Comparison of ENCODE assay signal across 10 cellular contexts in the genomic region with DNA sequence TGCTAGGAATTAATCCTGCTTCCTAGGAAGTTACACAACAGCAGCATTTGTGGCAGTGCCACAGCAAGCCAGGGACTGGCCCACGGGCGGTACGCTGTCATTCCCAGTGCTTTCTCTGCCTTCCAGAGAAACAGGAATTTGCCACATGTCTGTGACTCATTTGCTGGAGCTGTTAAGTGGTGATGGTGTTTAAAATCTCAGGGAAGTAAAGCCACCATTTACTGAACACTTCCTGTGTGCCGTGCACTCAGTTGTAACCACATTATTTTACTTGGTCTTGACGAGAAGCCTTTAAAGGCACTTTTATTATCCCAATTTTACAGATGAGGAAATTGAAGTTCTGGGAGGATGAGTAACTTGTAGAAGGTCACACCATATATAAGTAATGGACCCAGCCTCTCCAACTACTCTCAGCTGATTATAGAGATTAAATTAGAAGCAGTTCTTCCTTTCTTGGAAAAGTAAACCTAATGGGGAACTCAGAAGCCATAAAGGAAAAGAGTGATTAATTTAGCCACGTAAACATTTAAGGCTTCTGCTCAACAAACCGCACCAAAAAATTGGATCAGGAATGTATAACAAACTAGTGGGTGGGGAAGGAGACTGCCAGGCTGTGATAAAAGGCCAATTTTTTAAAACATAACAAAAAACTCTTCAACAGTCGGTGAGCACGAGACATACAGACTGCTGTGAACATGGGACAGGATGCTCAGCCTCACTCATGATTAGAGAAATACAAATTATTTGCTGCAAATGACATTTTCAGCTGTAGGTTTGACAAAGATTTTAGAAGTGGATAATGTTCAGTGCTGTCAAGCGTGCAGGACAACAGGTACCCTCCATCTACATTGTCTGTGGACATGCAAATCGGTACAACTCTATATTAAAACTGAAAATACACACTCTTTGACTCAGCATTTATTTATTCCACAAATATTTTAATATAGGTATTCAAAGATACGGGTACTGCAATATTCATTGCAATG.
DNase-seq lines count a peak whose midpoint lies in the region; ATAC-seq and TF ChIP-seq lines count a peak whose summit lies in the region.
"Had no signal": no experiment of that assay in that cellular context is flagged by ENCODE, and none has a peak within 500 bp of the region (broad histone marks: within the 10 kb centered on the region; RNA-seq: fewer than 3 reads in every experiment).

No MANE protein-coding gene starts in this region.

- no peak for TF ChIP-seq EP300 in sigmoid colon (IDR thresholded peaks at IDR 0.05)

- TF ChIP-seq CTCF in brain microvascular endothelial cell (IDR thresholded peaks at IDR 0.05; ENCODE audit: low read depth, low read length, missing control alignments), result no peak
- no peak for TF ChIP-seq CTCF in sigmoid colon (IDR thresholded peaks at IDR 0.05)
- no peak for TF ChIP-seq CTCF in CD4-positive, alpha-beta T cell (IDR thresholded peaks at IDR 0.05)

- peak overlapping the region in 1 of 2 experiments; percentile 84 for H3K4ac ChIP-seq in mesenchymal stem cell (ENCODE audit: low read depth in 1 of 2, low read length in 2 of 2)

- no peaks in the 10 kb centered on the region for H3K4me1 ChIP-seq in mesenchymal stem cell (ENCODE audit: control insufficient read depth, insufficient read depth, low read depth, low read length)
- H3K4me1 ChIP-seq in sigmoid colon, result peaks cover 0 to 8% (median 0%) of the 10 kb centered on the region in 4 donors

- H4K8ac ChIP-seq in mesenchymal stem cell (ENCODE audit: low read length), result no peak overlapping the region

- no peak for ATAC-seq in CD4-positive, alpha-beta T cell (ENCODE audit: poor library complexity)
- ATAC-seq: Panc1; stimulated activated naive CD8-positive, alpha-beta T cell treated with anti-CD3 and anti-CD28 coated beads, Interleukin-15, Interleukin-2, amounts not matched to agents 100 U/mL and 50 U/mL, for 24 hours had no signal

- peaks cover 24% of the 10 kb centered on the region for H3K4me1 Mint-ChIP-seq in CD4-positive, alpha-beta T cell (ENCODE audit: low read depth)

- H3K27me3 ChIP-seq in brain microvascular endothelial cell (replicated peaks) (no peaks in the 10 kb centered on the region), mesenchymal stem cell (ENCODE audit: control insufficient read depth in 1 of 2, insufficient read depth in 1 of 2, low read length in 2 of 2) (no peaks in the 10 kb centered on the region), sigmoid colon (no peaks in the 10 kb centered on the region)
- no peaks in the 10 kb centered on the region for H3K27me3 ChIP-seq in CD4-positive, alpha-beta T cell (ENCODE audit: control insufficient read depth, insufficient read depth, low read length)

- no peak overlapping the region for H3K4me2 ChIP-seq in mesenchymal stem cell (ENCODE audit: low read length, poor library complexity, severe bottlenecking)

- CTCF ChIA-PET in CD4-positive, alpha-beta T cell (lab: Charles Lee), result no interaction called here

- no peaks in the 10 kb centered on the region for H3K27me3 Mint-ChIP-seq in CD4-positive, alpha-beta T cell

- in situ Hi-C loops in brain microvascular endothelial cell (cut with HindIII; ENCODE audit: low pct_ligation_motif_present, low sequenced_read_pairs), result no loop called here

- H3K14ac ChIP-seq in mesenchymal stem cell (ENCODE audit: low read length in 2 of 2), result no peak overlapping the region

- H3K9me3 Mint-ChIP-seq in CD4-positive, alpha-beta T cell, result no peaks in the 10 kb centered on the region

- intact Hi-C loops in sigmoid colon (cut with DNase I), result no loop called here
- intact Hi-C loops in CD4-positive, alpha-beta T cell (cut with DNase I, micrococcal nuclease), result no loop called here

- H2BK12ac ChIP-seq in mesenchymal stem cell (ENCODE audit: low read length in 2 of 2), result no peak overlapping the region

- TF ChIP-seq POLR2A in sigmoid colon (IDR thresholded peaks at IDR 0.05), result no peak

- H3K9me3 ChIP-seq in KOPT-K1 (ENCODE audit: insufficient read depth, low read length, poor library complexity, severe bottlenecking) (peaks cover 11% of the 10 kb centered on the region), mesenchymal stem cell (ENCODE audit: control insufficient read depth, low read length) (peaks cover 11% of the 10 kb centered on the region), sigmoid colon (peaks cover 0 to 5% (median 5%) of the 10 kb centered on the region in 4 donors)
- no peaks in the 10 kb centered on the region for H3K9me3 ChIP-seq in CD4-positive, alpha-beta T cell (ENCODE audit: control insufficient read depth, low read length)

- no peak overlapping the region for H2AFZ ChIP-seq in mesenchymal stem cell (ENCODE audit: low read depth, low read length)

- H3K9ac ChIP-seq in mesenchymal stem cell (ENCODE audit: low read length), result peak overlapping the region; percentile 66

- H3K27ac Mint-ChIP-seq in CD4-positive, alpha-beta T cell, result no peak overlapping the region

- WGBS in mesenchymal stem cell, result 19% methylated on average over 5 of the region's 12 CpGs
- 51 to 63% methylated on average over 12 of the region's 12 CpGs for WGBS in sigmoid colon, 2 donors

- H3K18ac ChIP-seq in mesenchymal stem cell (ENCODE audit: low read depth in 1 of 2, low read length in 2 of 2), result peak overlapping the region; percentile 5 to 48

- H3K27ac ChIP-seq in KOPT-K1 (ENCODE audit: low read depth, low read length, poor library complexity, severe bottlenecking) (peak overlapping the region; percentile 97), brain microvascular endothelial cell (peak overlapping the region; percentile 39), mesenchymal stem cell (ENCODE audit: low read length, poor library complexity, severe bottlenecking) (no peak overlapping the region), sigmoid colon (peak overlapping the region in 2 of 4 donors; percentile 3 to 12)
- no peak overlapping the region for H3K27ac ChIP-seq in CD4-positive, alpha-beta T cell (ENCODE audit: low read depth, low read length)

- H2BK120ac ChIP-seq in mesenchymal stem cell (ENCODE audit: low read depth, low read length), result no peak overlapping the region

- no peak overlapping the region for H3K23ac ChIP-seq in mesenchymal stem cell (ENCODE audit: low read length in 2 of 2)

- H3K36me3 ChIP-seq in KOPT-K1 (ENCODE audit: insufficient read depth, low read length) (no peaks in the 10 kb centered on the region), brain microvascular endothelial cell (replicated peaks) (no peaks in the 10 kb centered on the region), mesenchymal stem cell (ENCODE audit: control insufficient read depth in 1 of 2, insufficient read depth in 2 of 2, low read depth in 1 of 2, low read length in 2 of 2) (no peaks in the 10 kb centered on the region), sigmoid colon (no peaks in the 10 kb centered on the region)

- no peak overlapping the region for H4K91ac ChIP-seq in mesenchymal stem cell (ENCODE audit: low read length)

- H2BK5ac ChIP-seq in mesenchymal stem cell (ENCODE audit: low read depth, low read length, poor library complexity, severe bottlenecking), result no peak overlapping the region

- peak; percentile 84 for DNase-seq in AG20443 (ENCODE audit: low spot score)
- peak; percentile 54 for DNase-seq in brain microvascular endothelial cell
- peak; percentile 94 for DNase-seq in mesenchymal stem cell
- DNase-seq in T-helper 1 cell, result no peak
- DNase-seq in sigmoid colon, result no peak
- no peak for DNase-seq in mesenteric fat pad (ENCODE audit: low spot score)
- no peak for DNase-seq in CD4-positive, alpha-beta T cell
- DNase-seq: stimulated activated naive CD8-positive, alpha-beta T cell treated with anti-CD3 and anti-CD28 coated beads, Interleukin-15, Interleukin-2, amounts not matched to agents 100 U/mL and 50 U/mL, for 24 hours had no signal

- no peak overlapping the region for H3K4me3 Mint-ChIP-seq in CD4-positive, alpha-beta T cell

- H2BK15ac ChIP-seq in mesenchymal stem cell (ENCODE audit: low read depth, poor library complexity, severe bottlenecking), result no peak overlapping the region

- H3K79me1 ChIP-seq in mesenchymal stem cell (replicated peaks; ENCODE audit: low read length, poor library complexity, severe bottlenecking), result no peaks in the 10 kb centered on the region

- H2AK5ac ChIP-seq in mesenchymal stem cell (ENCODE audit: low read length, severe bottlenecking), result no peak overlapping the region

- H3K4me3 ChIP-seq in brain microvascular endothelial cell (ENCODE audit: low read depth, low read length) (no peak overlapping the region), mesenchymal stem cell (ENCODE audit: insufficient read depth in 1 of 2, low read depth in 1 of 2, low read length in 2 of 2) (peak overlapping the region in 1 of 2 experiments; percentile 19), sigmoid colon (no peak overlapping the region)

- H3K36me3 Mint-ChIP-seq in CD4-positive, alpha-beta T cell (ENCODE audit: low read depth), result peaks cover 22% of the 10 kb centered on the region

- POLR2A ChIA-PET in CD4-positive, alpha-beta T cell (lab: Charles Lee), result interaction anchor here (0.7 kb wide), 2 partner anchors 8 to 193 kb away, joined by 3 to 6 read pairs; no protein-coding TSS in a partner anchor

Comparison
In these comparisons a context has a peak if more than half of its experiments do, and no peak if none do; other contexts are left out.
1. DNase-seq: peak in AG20443 (single experiment), brain microvascular endothelial cell (single experiment) and mesenchymal stem cell (single experiment); none in T-helper 1 cell (0 of 5), sigmoid colon (single experiment), mesenteric fat pad (single experiment) and CD4-positive, alpha-beta T cell (0 of 10).
2. H3K27ac ChIP-seq: peak in KOPT-K1 (single experiment) and brain microvascular endothelial cell (single experiment); none in mesenchymal stem cell (single experiment) and CD4-positive, alpha-beta T cell (single experiment).